In genomic region chr15:50907866-50908208, GRCh38 we compare ENCODE assay signal across 8 cellular contexts. TPM values are rescaled to one million over a fixed set of nuclear protein-coding genes. Genes with fewer than 3 reads are reported as not detected.
DNase-seq lines count a peak whose midpoint lies in the region; ATAC-seq and TF ChIP-seq lines count a peak whose summit lies in the region.

No MANE protein-coding gene starts in this region.

- intact Hi-C loops in thyroid gland (cut with DNase I), result loop anchor here (5.0 to 10.0 kb wide), 2 partner anchors 143 to 231 kb away; partner anchors contain the start of gene SPPL2A

- H3K9me3 ChIP-seq in HEK293 (ENCODE audit: control insufficient read depth, insufficient read depth, low read depth, low read length) (no peaks in the 10 kb centered on the region), thyroid gland (no peaks in the 10 kb centered on the region)

- no peaks in the 10 kb centered on the region for H3K36me3 Mint-ChIP-seq in natural killer cell treated with Interleukin-12 subunit alpha and Interleukin-12 subunit beta and Interleukin-15 and Interleukin-18, amount 100 ng/mL, for 72 hours

- CTCF ChIA-PET in HEK293 (lab: Yijun Ruan, JAX), result interaction anchor here (0.5 kb wide), 2 partner anchors 132 to 546 kb away, joined by 3 read pairs; no protein-coding TSS in a partner anchor

- TF ChIP-seq CTCF in HEK293 (tag by site-specific recombination; IDR thresholded peaks at IDR 0.05), result no peak
- TF ChIP-seq CTCF in thyroid gland (IDR thresholded peaks at IDR 0.05), result no peak

- peak overlapping the region; percentile 94 for H3K4me3 ChIP-seq in GM08714 (ENCODE audit: low read length)
- peak overlapping the region; percentile 78 for H3K4me3 ChIP-seq in HEK293 (ENCODE audit: low read depth, low read length)
- peak overlapping the region; percentile 71 to 84 (median 75) for H3K4me3 ChIP-seq in thyroid gland (replicated peaks in 1 of 3)

- no peaks in the 10 kb centered on the region for H3K9me3 Mint-ChIP-seq in natural killer cell treated with Interleukin-12 subunit alpha and Interleukin-12 subunit beta and Interleukin-15 and Interleukin-18, amount 100 ng/mL, for 72 hours

- H3K27me3 Mint-ChIP-seq in natural killer cell treated with Interleukin-12 subunit alpha and Interleukin-12 subunit beta and Interleukin-15 and Interleukin-18, amount 100 ng/mL, for 72 hours, result no peaks in the 10 kb centered on the region

- H3K4me3 Mint-ChIP-seq in natural killer cell treated with Interleukin-12 subunit alpha and Interleukin-12 subunit beta and Interleukin-15 and Interleukin-18, amount 100 ng/mL, for 72 hours, result peak overlapping the region; percentile 88

- POLR2A ChIA-PET in HEK293 (lab: Yijun Ruan, JAX), result no interaction called here

- no peaks in the 10 kb centered on the region for H3K4me1 ChIP-seq in HEK293 (ENCODE audit: control insufficient read depth, insufficient read depth, low read length)
- peaks cover 12 to 27% of the 10 kb centered on the region in 2 donors for H3K4me1 ChIP-seq in thyroid gland

- H3K27ac ChIP-seq in HEK293 (ENCODE audit: extremely low read depth, low read depth, low read length) (peak overlapping the region; percentile 64; the same call in 1 of the 2 replicates), thyroid gland (peak overlapping the region; percentile 55 to 90 (median 90))

- 0 to 1% methylated on average over 6 to 23 of the region's 24 CpGs for whole genome bisulfite sequencing in thyroid gland, 2 donors

- H3K4me1 Mint-ChIP-seq in natural killer cell treated with Interleukin-12 subunit alpha and Interleukin-12 subunit beta and Interleukin-15 and Interleukin-18, amount 100 ng/mL, for 72 hours (ENCODE audit: low read depth in 2 of 2), result peaks cover 20 to 21% of the 10 kb centered on the region in 2 donors

- peak; percentile 49 for ATAC-seq in esophagus mucosa
- peak; percentile 48 to 61 for ATAC-seq in natural killer cell treated with Interleukin-12 subunit alpha and Interleukin-12 subunit beta and Interleukin-15 and Interleukin-18, amount 100 ng/mL, for 72 hours

- peak overlapping the region; percentile 94 to 98 for H3K27ac Mint-ChIP-seq in natural killer cell treated with Interleukin-12 subunit alpha and Interleukin-12 subunit beta and Interleukin-15 and Interleukin-18, amount 100 ng/mL, for 72 hours

- TF ChIP-seq POLR2A in thyroid gland (IDR thresholded peaks at IDR 0.05), result no peak

- peaks cover 4 to 5% of the 10 kb centered on the region in 2 experiments; a peak in 2 of 3 replicates for H3K36me3 ChIP-seq in HEK293 (ENCODE audit: control insufficient read depth in 2 of 2, insufficient read depth in 1 of 2, low read length in 2 of 2)
- peaks cover 3 to 5% of the 10 kb centered on the region in 2 donors for H3K36me3 ChIP-seq in thyroid gland

- DNase-seq in NCI-H2171 treated with DMSO at 0.1 percent for 48 hours (lab: John Stamatoyannopoulos, UW) (peak; percentile 50), activated T-cell treated with anti-CD3 and anti-CD28 coated beads for 48 hours (ENCODE audit: low read depth) (peak; percentile 35), thyroid gland (peak; percentile 36 to 40), NCI-H774 (lab: John Stamatoyannopoulos, UW) (no peak)
- DNase-seq in natural killer cell treated with Interleukin-12 subunit alpha and Interleukin-12 subunit beta and Interleukin-15 and Interleukin-18, amount 100 ng/mL, for 72 hours (ENCODE audit: low spot score), result peak; percentile 65

- H3K27me3 ChIP-seq in thyroid gland, result no peaks in the 10 kb centered on the region

TF ChIP-seq in HEK293, 187 proteins besides CTCF, POLR2A, EP300 and RAD21:
- TF ChIP-seq ZEB2 (tag by site-specific recombination; IDR thresholded peaks at IDR 0.05), result no peak
- peak; percentile 9 for TF ChIP-seq ZNF335 (tag by site-specific recombination; conservative IDR thresholded peaks at IDR 0.05)
- 0 out of 2 replicates have a peak, but pooled peaks have one; percentile 10 for TF ChIP-seq ZNF341 (tag by site-specific recombination; IDR thresholded peaks at IDR 0.05; ENCODE audit: low read depth)
- TF ChIP-seq PBX3 (CRISPR knock-in tag; IDR thresholded peaks at IDR 0.05), result peak; percentile 41; the same call in 1 of the 2 replicates
- peak; percentile 37; the same call in 1 of the 2 replicates for TF ChIP-seq SP3 (tag by site-specific recombination; IDR thresholded peaks at IDR 0.05)
- 0 out of 2 replicates have a peak, but pooled peaks have one; percentile 7 for TF ChIP-seq SP2 (tag by site-specific recombination; IDR thresholded peaks at IDR 0.05)
- no peak for TF ChIP-seq ZNF837 (tag by site-specific recombination; IDR thresholded peaks at IDR 0.05)

RNA-seq across cellular contexts. Expression of gene AP4E1, which starts 0.6 kb away (rescaled TPM):
- total RNA-seq in esophagus mucosa, result 8.0 TPM
- total RNA-seq in natural killer cell treated with Interleukin-12 subunit alpha and Interleukin-12 subunit beta and Interleukin-15 and Interleukin-18, amount 100 ng/mL, for 72 hours, result 10 to 100 TPM; 13.7 to 16.1 TPM
- 10 to 100 TPM in 2 of 4 donors, 1 to 10 TPM in 2; 9.3 to 13.3 (median 10.4) TPM for total RNA-seq in thyroid gland
